1 cellular context compared by ENCODE assay signal in the genomic region with DNA sequence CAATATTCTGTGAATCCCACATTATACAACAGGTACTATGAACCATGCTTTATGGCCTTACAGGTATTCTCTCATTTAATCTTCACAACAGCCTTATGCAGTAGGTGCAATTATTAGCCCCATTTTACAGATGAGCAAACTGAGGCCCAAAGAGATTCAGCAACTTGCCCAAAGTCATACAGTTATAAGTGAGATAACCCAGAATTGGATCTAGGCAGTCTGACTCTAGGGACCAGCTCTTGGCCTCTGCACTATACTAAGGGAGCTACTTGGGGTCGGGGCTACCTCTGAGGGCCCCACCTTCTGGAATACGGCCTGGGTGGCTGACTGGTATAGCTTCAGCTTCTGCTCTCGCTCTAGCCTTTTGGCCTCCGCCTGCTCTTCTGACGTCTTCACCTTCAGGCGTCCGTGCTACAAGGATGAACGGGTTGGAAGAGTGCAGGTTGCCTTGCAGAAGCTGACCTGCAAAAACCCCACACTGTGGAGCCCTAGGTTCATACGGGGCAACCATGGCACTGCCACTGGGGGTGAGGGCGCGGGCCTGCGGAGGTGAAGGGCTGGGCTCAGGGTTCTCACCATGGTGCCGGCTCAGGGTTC.
TF ChIP-seq lines count a peak whose summit lies in the region.

No MANE protein-coding gene starts in this region.

TF ChIP-seq in HepG2, 621 proteins besides CTCF, POLR2A, EP300 and RAD21 (continued from another document):
- TF ChIP-seq CHD4 (IDR thresholded peaks at IDR 0.05; ENCODE audit: borderline replicate concordance, low read length): peak; percentile 100
- no peak for TF ChIP-seq ZNF644 (CRISPR knock-in tag; IDR thresholded peaks at IDR 0.05; ENCODE audit: low read depth)
- TF ChIP-seq CREBL2 (CRISPR knock-in tag; IDR thresholded peaks at IDR 0.05; ENCODE audit: borderline replicate concordance): 0 out of 2 replicates have a peak, but pooled peaks have one; percentile 78
- TF ChIP-seq SP1 (IDR thresholded peaks at IDR 0.05): 0 out of 2 replicates have a peak, but pooled peaks have one; percentile 18
- TF ChIP-seq SP1 (CRISPR knock-in tag; IDR thresholded peaks at IDR 0.05): no peak
- TF ChIP-seq ZNF546 (CRISPR knock-in tag; conservative IDR thresholded peaks at IDR 0.05): no peak
- peak; percentile 68; the same call in 1 of the 2 replicates for TF ChIP-seq ZNF598 (CRISPR knock-in tag; IDR thresholded peaks at IDR 0.05; ENCODE audit: borderline replicate concordance)
- TF ChIP-seq, protein P1, sequence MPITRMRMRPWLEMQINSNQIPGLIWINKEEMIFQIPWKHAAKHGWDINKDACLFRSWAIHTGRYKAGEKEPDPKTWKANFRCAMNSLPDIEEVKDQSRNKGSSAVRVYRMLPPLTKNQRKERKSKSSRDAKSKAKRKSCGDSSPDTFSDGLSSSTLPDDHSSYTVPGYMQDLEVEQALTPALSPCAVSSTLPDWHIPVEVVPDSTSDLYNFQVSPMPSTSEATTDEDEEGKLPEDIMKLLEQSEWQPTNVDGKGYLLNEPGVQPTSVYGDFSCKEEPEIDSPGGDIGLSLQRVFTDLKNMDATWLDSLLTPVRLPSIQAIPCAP (CRISPR knock-in tag; IDR thresholded peaks at IDR 0.05; ENCODE audit: low read depth): no peak
- 0 out of 2 replicates have a peak, but pooled peaks have one; percentile 19 for TF ChIP-seq ZNF292 (CRISPR knock-in tag; IDR thresholded peaks at IDR 0.05; ENCODE audit: borderline replicate concordance, low read depth)
- TF ChIP-seq, protein P2, sequence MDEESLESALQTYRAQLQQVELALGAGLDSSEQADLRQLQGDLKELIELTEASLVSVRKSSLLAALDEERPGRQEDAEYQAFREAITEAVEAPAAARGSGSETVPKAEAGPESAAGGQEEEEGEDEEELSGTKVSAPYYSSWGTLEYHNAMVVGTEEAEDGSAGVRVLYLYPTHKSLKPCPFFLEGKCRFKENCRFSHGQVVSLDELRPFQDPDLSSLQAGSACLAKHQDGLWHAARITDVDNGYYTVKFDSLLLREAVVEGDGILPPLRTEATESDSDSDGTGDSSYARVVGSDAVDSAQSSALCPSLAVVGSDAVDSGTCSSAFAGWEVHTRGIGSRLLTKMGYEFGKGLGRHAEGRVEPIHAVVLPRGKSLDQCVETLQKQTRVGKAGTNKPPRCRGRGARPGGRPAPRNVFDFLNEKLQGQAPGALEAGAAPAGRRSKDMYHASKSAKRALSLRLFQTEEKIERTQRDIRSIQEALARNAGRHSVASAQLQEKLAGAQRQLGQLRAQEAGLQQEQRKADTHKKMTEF (CRISPR knock-in tag; IDR thresholded peaks at IDR 0.05): no peak
- no peak for TF ChIP-seq SUZ12 (IDR thresholded peaks at IDR 0.05; ENCODE audit: low read depth, low read length)
- TF ChIP-seq PAWR (CRISPR knock-in tag; IDR thresholded peaks at IDR 0.05; ENCODE audit: borderline replicate concordance): no peak
- no peak for TF ChIP-seq RBAK (CRISPR knock-in tag; IDR thresholded peaks at IDR 0.05)
- TF ChIP-seq ZNF782 (CRISPR knock-in tag; IDR thresholded peaks at IDR 0.05; ENCODE audit: borderline replicate concordance): no peak
- TF ChIP-seq ZNF121 (CRISPR knock-in tag; IDR thresholded peaks at IDR 0.05): no peak
- TF ChIP-seq ZNF501 (CRISPR knock-in tag; IDR thresholded peaks at IDR 0.05): no peak
- no peak for TF ChIP-seq ZBTB3 (CRISPR knock-in tag; IDR thresholded peaks at IDR 0.05; ENCODE audit: borderline replicate concordance, low read depth)
- TF ChIP-seq ZNF550 (CRISPR knock-in tag; IDR thresholded peaks at IDR 0.05; ENCODE audit: borderline replicate concordance): peak; percentile 7; the same call in 1 of the 2 replicates
